In the genomic region with DNA sequence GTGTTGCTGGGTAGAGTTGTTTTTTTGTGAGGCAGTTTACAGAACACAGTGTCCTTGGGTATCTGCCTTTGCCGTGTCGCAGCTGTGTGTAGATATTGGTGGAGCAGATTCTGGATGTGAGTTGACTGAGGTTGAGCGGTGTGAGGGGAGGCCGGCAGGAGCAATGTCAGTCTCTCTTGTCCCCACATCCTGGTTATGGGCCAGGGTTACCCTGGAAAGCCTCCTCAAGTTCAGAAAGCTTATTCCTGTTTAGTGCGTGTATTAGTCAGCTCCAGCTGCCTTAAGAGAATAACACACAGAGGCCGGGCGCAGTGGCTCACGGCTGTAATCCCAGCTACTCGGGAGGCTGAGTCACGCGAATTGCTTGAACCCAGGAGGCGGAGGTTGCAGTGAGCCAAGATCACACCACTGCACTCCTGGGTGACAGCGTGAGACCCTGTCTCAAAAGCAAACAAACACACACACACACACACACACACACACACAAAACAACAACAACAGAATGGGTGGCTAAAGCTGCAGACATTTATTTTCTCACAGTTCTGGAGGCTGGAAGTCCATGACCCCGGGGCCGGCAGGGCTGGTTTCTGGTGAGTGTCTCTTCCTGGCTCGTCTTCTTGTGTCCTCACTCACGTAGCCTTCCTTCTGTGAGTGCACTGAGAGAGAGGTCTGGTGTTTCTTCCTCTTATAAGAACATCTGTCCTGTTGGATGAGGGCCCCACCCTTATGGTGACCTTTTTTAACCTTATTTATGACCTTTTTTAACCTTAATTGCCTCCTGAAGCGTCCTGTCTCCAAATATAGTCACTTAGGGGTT, we compare ENCODE assay signal across 9 cellular contexts. TPM values are rescaled to one million over a fixed set of nuclear protein-coding genes. Genes with fewer than 3 reads are reported as not detected.
A peak's percentile ranks its signal among the peaks of the same experiment; 100 is the strongest.
DNase-seq lines count a peak whose midpoint lies in the region; ATAC-seq and TF ChIP-seq lines count a peak whose summit lies in the region.
"Had no signal": no experiment of that assay in that cellular context is flagged by ENCODE, and none has a peak within 500 bp of the region (broad histone marks: within the 10 kb centered on the region; RNA-seq: fewer than 3 reads in every experiment).

No MANE protein-coding gene starts in this region.

- no peak for TF ChIP-seq POLR2A in transverse colon (IDR thresholded peaks at IDR 0.05)

- ATAC-seq in Right ventricle myocardium inferior (no peak), HG02642 (IDR thresholded peaks at IDR 0.05; ENCODE audit: poor library complexity, unreplicated experiment) (no peak)

- H3K36me3 Mint-ChIP-seq in activated naive CD8-positive, alpha-beta T cell: peaks cover 27% of the 10 kb centered on the region

- H3K27me3 Mint-ChIP-seq in activated naive CD8-positive, alpha-beta T cell: no peaks in the 10 kb centered on the region

- DNase-seq in cardiac septum (ENCODE audit: low spot score): peak; percentile 65
- no peak for DNase-seq in Right ventricle myocardium inferior (ENCODE audit: missing footprints)
- peak; percentile 94 for DNase-seq in iris pigment epithelial cell (ENCODE audit: low read depth)
- DNase-seq in transverse colon: peak; percentile 36
- no peak for DNase-seq in NCI-H526 (lab: John Stamatoyannopoulos, UW)
- no peak for DNase-seq in putamen (ENCODE audit: low spot score)
- DNase-seq: erythroblast had no signal

- WGBS in transverse colon (ENCODE audit: low coverage in 1 of 2), 2 donors: 14 to 78% methylated on average over 1 to 18 of the region's 18 CpGs

- no peaks in the 10 kb centered on the region for H3K36me3 ChIP-seq in transverse colon

- H3K4me3 Mint-ChIP-seq in activated naive CD8-positive, alpha-beta T cell: peak overlapping the region; percentile 65

- H3K9me3 ChIP-seq in transverse colon: no peaks in the 10 kb centered on the region

- in situ Hi-C loops in transverse colon (cut with MboI; ENCODE audit: low pct_ligation_motif_present in 1 of 4, low pct_unique_long_range_greater_than_20kb in 1 of 4, low sequenced_read_pairs in 3 of 4): no loop called here

- H3K27ac Mint-ChIP-seq in activated naive CD8-positive, alpha-beta T cell: peak overlapping the region; percentile 99

- no peaks in the 10 kb centered on the region for H3K27me3 ChIP-seq in transverse colon

- H3K4me3 ChIP-seq in transverse colon: no peak overlapping the region

- TF ChIP-seq CTCF in transverse colon (IDR thresholded peaks at IDR 0.05): no peak

- no peaks in the 10 kb centered on the region for H3K9me3 Mint-ChIP-seq in activated naive CD8-positive, alpha-beta T cell (ENCODE audit: low read depth)

- H3K4me1 Mint-ChIP-seq in activated naive CD8-positive, alpha-beta T cell (ENCODE audit: low read depth): peaks cover 82% of the 10 kb centered on the region

- TF ChIP-seq EP300 in transverse colon (IDR thresholded peaks at IDR 0.05; ENCODE audit: low read depth): no peak

- intact Hi-C loops in cardiac septum (cut with DNase I) (loop anchor here (5.0 kb wide), 2 partner anchors 133 to 278 kb away; no protein-coding TSS in a partner anchor), Right ventricle myocardium inferior (cut with DNase I) (loop anchor here (10.0 kb wide), 2 partner anchors 135 to 145 kb away; no protein-coding TSS in a partner anchor), transverse colon (cut with DNase I; ENCODE audit: low total_unique reads) (loop anchor here (2.0 kb wide), 1 partner anchor 279 kb away; no protein-coding TSS in a partner anchor)

- H3K4me1 ChIP-seq in transverse colon: peaks cover 10 to 64% (median 32%) of the 10 kb centered on the region in 4 donors

- peak overlapping the region; percentile 8 to 97 (median 93) for H3K27ac ChIP-seq in transverse colon

RNA-seq across cellular contexts. Expression of gene NCK2, which starts 5.1 kb away (rescaled TPM):
- total RNA-seq in cardiac septum: 33.2 TPM
- 32.9 TPM for total RNA-seq in Right ventricle myocardium inferior
- total RNA-seq in transverse colon: 10 to 100 TPM; 42.2 to 74.1 (median 59.9) TPM

Comparison
In these comparisons a context has a peak if more than half of its experiments do, and no peak if none do; other contexts are left out.
1. DNase-seq: peak in cardiac septum (single experiment), iris pigment epithelial cell (single experiment) and transverse colon (single experiment); none in Right ventricle myocardium inferior (single experiment), NCI-H526 (0 of 2) and putamen (single experiment).